18 cellular contexts compared by ENCODE assay signal in genomic region chrX:45435481-45435880, GRCh38.
"Had no signal": no experiment of that assay in that cellular context is flagged by ENCODE, and none has a peak within 500 bp of the region (broad histone marks: within the 10 kb centered on the region; RNA-seq: fewer than 3 reads in every experiment).

No MANE protein-coding gene starts in this region.

- DNase-seq: activated naive CD4-positive, alpha-beta T cell; anterior cingulate cortex; dorsolateral prefrontal cortex; mucosa of descending colon; naive thymus-derived CD4-positive, alpha-beta T cell; posterior cingulate gyrus; retina; stimulated activated CD4-positive, alpha-beta T cell treated with anti-CD3 and anti-CD28 coated beads, Interleukin-15, amount 100 ng/mL, for 24 hours; stimulated activated CD4-positive, alpha-beta T cell treated with anti-CD3 and anti-CD28 coated beads, Interleukin-4, amount 100 ng/mL, for 1 hour; stimulated activated naive CD4-positive, alpha-beta T cell treated with Interleukin-2 at 50 U/mL for 16 hours; substantia nigra; T-cell; T-helper 9 cell; uterus had no signal

- H3K4me1 Mint-ChIP-seq: naive thymus-derived CD4-positive, alpha-beta T cell; T-cell had no signal

- H3K27me3 ChIP-seq: tibial nerve, uterus had no signal

- H3K9me3 ChIP-seq: breast epithelium, mucosa of descending colon, tibial nerve, uterus had no signal

- H3K27ac Mint-ChIP-seq: activated T-helper 1 cell treated with anti-CD3 and anti-CD28 coated beads, Interleukin-12 subunit alpha, Interleukin-12 subunit beta, Interleukin-2, Interleukin-4 antibody, amounts not matched to agents 30 ng/mL and 10 ng/mL and 1 ng/mL, durations not matched to agents 14 hours and 24 hours and 36 hours; naive thymus-derived CD4-positive, alpha-beta T cell; T-cell had no signal

- H3K4me3 ChIP-seq: breast epithelium, dorsolateral prefrontal cortex, mucosa of descending colon, tibial nerve, uterus had no signal

- H3K4me3 Mint-ChIP-seq: activated T-helper 1 cell treated with anti-CD3 and anti-CD28 coated beads, Interleukin-12 subunit alpha, Interleukin-12 subunit beta, Interleukin-2, Interleukin-4 antibody, amounts not matched to agents 30 ng/mL and 10 ng/mL and 1 ng/mL, durations not matched to agents 14 hours and 24 hours and 36 hours; naive thymus-derived CD4-positive, alpha-beta T cell; T-cell had no signal

- ATAC-seq: left lobe of liver; mucosa of descending colon; naive thymus-derived CD4-positive, alpha-beta T cell; T-cell had no signal

- H3K36me3 Mint-ChIP-seq: naive thymus-derived CD4-positive, alpha-beta T cell; T-cell had no signal

- H3K27ac ChIP-seq: breast epithelium, dorsolateral prefrontal cortex, tibial nerve, uterus had no signal

- H3K9me3 Mint-ChIP-seq: T-cell had no signal

- H3K36me3 ChIP-seq: breast epithelium, tibial nerve, uterus had no signal

- H3K4me1 ChIP-seq: breast epithelium, tibial nerve, uterus had no signal
